Comparison of ENCODE assay signal across 21 cellular contexts in the genomic region with DNA sequence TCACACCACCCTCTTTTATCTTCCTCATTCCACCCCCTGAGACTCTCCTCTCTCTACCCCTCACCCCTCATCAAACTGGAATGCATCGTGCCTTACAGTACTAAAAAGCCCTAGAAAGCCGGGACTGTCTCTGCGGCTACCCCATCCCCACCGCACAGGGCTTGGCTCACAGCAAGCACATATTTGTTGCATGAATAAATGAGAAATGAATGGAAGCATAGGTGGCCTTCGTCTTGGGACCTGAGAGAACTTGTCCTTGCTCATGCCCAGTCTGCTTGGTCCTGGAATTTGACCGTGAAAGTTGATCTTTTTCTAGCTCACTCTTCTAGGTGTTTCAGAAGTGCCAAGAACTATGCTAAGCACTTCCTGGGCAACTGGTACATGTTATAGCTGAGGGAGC. TPM values are rescaled to one million over a fixed set of nuclear protein-coding genes. Genes with fewer than 3 reads are reported as not detected.
"Had no signal": no experiment of that assay in that cellular context is flagged by ENCODE, and none has a peak within 500 bp of the region (broad histone marks: within the 10 kb centered on the region; RNA-seq: fewer than 3 reads in every experiment).

No MANE protein-coding gene starts in this region.

- H3K27ac ChIP-seq: gastrocnemius medialis, heart right ventricle, right atrium auricular region, transverse colon had no signal

- H3K4me3 Mint-ChIP-seq: activated T-helper 17 cell treated with anti-CD3 and anti-CD28 coated beads, Interleukin-2, amount 50 U/mL, for 72 hours; naive thymus-derived CD8-positive, alpha-beta T cell; T-cell had no signal

- H3K9me3 ChIP-seq: gastrocnemius medialis, mucosa of descending colon, right atrium auricular region, transverse colon had no signal

- ATAC-seq: activated CD4-positive, CD25-positive, alpha-beta regulatory T cell treated with anti-CD3 and anti-CD28 coated beads, Interleukin-2, amount 50 U/mL, for 24 hours; activated T-helper 17 cell treated with anti-CD3 and anti-CD28 coated beads, Interleukin-2, amount 50 U/mL, for 72 hours; gastrocnemius medialis; mucosa of descending colon; naive thymus-derived CD8-positive, alpha-beta T cell; stimulated activated naive CD8-positive, alpha-beta T cell treated with anti-CD3 and anti-CD28 coated beads, Interleukin-15, Interleukin-2, amounts not matched to agents 100 U/mL and 50 U/mL, for 24 hours; T-cell had no signal

- H3K27me3 ChIP-seq: gastrocnemius medialis, right atrium auricular region had no signal

- H3K4me3 ChIP-seq: gastrocnemius medialis, heart right ventricle, mucosa of descending colon, right atrium auricular region, transverse colon had no signal

- H3K9me3 Mint-ChIP-seq: activated T-helper 17 cell treated with anti-CD3 and anti-CD28 coated beads, Interleukin-2, amount 50 U/mL, for 72 hours; naive thymus-derived CD8-positive, alpha-beta T cell; T-cell had no signal

- DNase-seq: activated naive CD4-positive, alpha-beta T cell treated with Interleukin-2 at 50 U/mL for 16 hours; aorta; cerebellar nuclear complex; effector CD8-positive, alpha-beta T cell; gastrocnemius medialis; heart right ventricle; mucosa of descending colon; naive thymus-derived CD8-positive, alpha-beta T cell; nucleus accumbens; stimulated activated CD4-positive, alpha-beta T cell treated with anti-CD3 and anti-CD28 coated beads, Interleukin-15, amount 100 ng/mL, for 24 hours; stimulated activated CD4-positive, alpha-beta T cell treated with anti-CD3 and anti-CD28 coated beads, Interleukin-4, amount 100 ng/mL, for 1 hour; stimulated activated naive CD8-positive, alpha-beta T cell treated with anti-CD3 and anti-CD28 coated beads, Interleukin-15, Interleukin-2, amounts not matched to agents 100 U/mL and 50 U/mL, for 24 hours; T-cell; T-helper 9 cell; transverse colon had no signal

- H3K27ac Mint-ChIP-seq: activated T-helper 17 cell treated with anti-CD3 and anti-CD28 coated beads, Interleukin-2, amount 50 U/mL, for 72 hours; progenitor cell of endocrine pancreas; T-cell had no signal

- H3K27me3 Mint-ChIP-seq: activated T-helper 17 cell treated with anti-CD3 and anti-CD28 coated beads, Interleukin-2, amount 50 U/mL, for 72 hours; progenitor cell of endocrine pancreas had no signal

- H3K4me1 ChIP-seq: gastrocnemius medialis, right atrium auricular region, transverse colon had no signal

- H3K4me1 Mint-ChIP-seq: activated T-helper 17 cell treated with anti-CD3 and anti-CD28 coated beads, Interleukin-2, amount 50 U/mL, for 72 hours had no signal

- H3K36me3 ChIP-seq: gastrocnemius medialis, heart right ventricle, right atrium auricular region, transverse colon had no signal

RNA-seq across cellular contexts. Expression of gene APCDD1L, which starts 53.3 kb away (rescaled TPM):
- total RNA-seq: activated CD8-positive, alpha-beta memory T cell treated with anti-CD3 and anti-CD28 coated beads for 36 hours; activated T-helper 17 cell treated with anti-CD3 and anti-CD28 coated beads, Interleukin-2, amount 50 U/mL, for 72 hours; lung microvascular endothelial cell; naive thymus-derived CD8-positive, alpha-beta T cell; progenitor cell of endocrine pancreas; T-cell had no signal
